Comparison of ENCODE assay signal across 9 cellular contexts in the genomic region with DNA sequence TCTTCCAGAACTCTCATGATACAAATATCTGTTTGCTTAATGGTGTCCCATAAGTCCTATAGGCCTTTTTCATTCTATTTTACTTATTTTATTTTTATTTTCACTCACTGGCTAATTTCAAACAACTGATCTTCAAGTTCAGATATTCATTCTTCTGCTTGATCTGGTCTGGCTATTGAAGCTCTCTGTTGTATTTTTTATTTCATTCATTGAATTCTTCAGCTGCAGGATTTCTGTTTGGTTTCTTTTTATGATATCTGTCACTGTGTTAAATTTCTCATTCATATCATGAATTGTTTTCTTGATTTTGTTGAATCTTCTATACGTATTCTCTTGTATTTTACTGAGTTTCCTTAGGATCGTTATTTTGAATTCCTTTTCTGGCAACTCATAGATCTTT. TPM values are rescaled to one million over a fixed set of nuclear protein-coding genes. Genes with fewer than 3 reads are reported as not detected.
"Had no signal": no experiment of that assay in that cellular context is flagged by ENCODE, and none has a peak within 500 bp of the region (broad histone marks: within the 10 kb centered on the region; RNA-seq: fewer than 3 reads in every experiment).

No MANE protein-coding gene starts in this region.

- ATAC-seq: GM12878 had no signal

- FAIRE-seq: G401.6, GM12878, GM12891, GM12892, GM18507, GM19239 had no signal

- H3K4me3 ChIP-seq: GM12878 had no signal

- DNase-seq: GDM1, GF-D8 had no signal

RNA-seq across cellular contexts. Expression of gene OR10A3, which starts 2.6 kb away (rescaled TPM):
- total RNA-seq: G401, GM12878 had no signal

RNA-seq across cellular contexts. Expression of gene OR10A6, which starts 13.1 kb away (rescaled TPM):
- total RNA-seq: G401, GM12878 had no signal
- polyA plus RNA-seq: GM12878 had no signal

RNA-seq across cellular contexts. Expression of gene NLRP10, which starts 21.1 kb away (rescaled TPM):
- total RNA-seq: G401, GM12878 had no signal
